ENCODE assay signal across 9 cellular contexts in genomic region chr20:43916073-43916874, GRCh38. TPM values are rescaled to one million over a fixed set of nuclear protein-coding genes. Genes with fewer than 3 reads are reported as not detected.
DNase-seq lines count a peak whose midpoint lies in the region; ATAC-seq and TF ChIP-seq lines count a peak whose summit lies in the region.
"Had no signal": no experiment of that assay in that cellular context is flagged by ENCODE, and none has a peak within 500 bp of the region (broad histone marks: within the 10 kb centered on the region; RNA-seq: fewer than 3 reads in every experiment).

No MANE protein-coding gene starts in this region.

- 24% methylated on average over 15 of the region's 50 CpGs for WGBS in right lobe of liver (ENCODE audit: insufficient coverage, low coverage, low lambda C conversion rate, missing lambda C conversion rate)
- 2% methylated on average over 48 to 50 of the region's 50 CpGs for WGBS in aorta, 2 donors

- DNase-seq in Right ventricle myocardium superior (no peak), Right ventricle myocardium inferior (ENCODE audit: missing footprints) (no peak), brain microvascular endothelial cell (no peak), right lobe of liver (no peak), aorta (peak; percentile 60 to 84), occipital lobe (lab: John Stamatoyannopoulos, UW) (no peak)
- DNase-seq: NCI-H446 had no signal

- intact Hi-C loops in Right ventricle myocardium superior (cut with DNase I) (no loop called here), Right ventricle myocardium inferior (cut with DNase I) (no loop called here), right lobe of liver (cut with DNase I) (no loop called here), aorta (cut with DNase I) (loop anchor here in 1 of 2 donors (5.0 kb wide), 2 partner anchors 101 to 166 kb away; no protein-coding TSS in a partner anchor)

- TF ChIP-seq CTCF in brain microvascular endothelial cell (IDR thresholded peaks at IDR 0.05; ENCODE audit: low read depth, low read length, missing control alignments) (no peak), right lobe of liver (IDR thresholded peaks at IDR 0.05) (no peak)

- peak overlapping the region; percentile 72 for H3K4me3 ChIP-seq in brain microvascular endothelial cell (ENCODE audit: low read depth, low read length)
- H3K4me3 ChIP-seq in right lobe of liver, result peak overlapping the region; percentile 31 to 49 (median 44)
- peak overlapping the region; percentile 2 to 83 for H3K4me3 ChIP-seq in aorta (ENCODE audit: low read length in 2 of 2)

- TF ChIP-seq POLR2A in right lobe of liver (IDR thresholded peaks at IDR 0.05), result no peak

- peaks cover 0 to 3% (median 0%) of the 10 kb centered on the region in 4 donors for H3K9me3 ChIP-seq in right lobe of liver
- H3K9me3 ChIP-seq in aorta (ENCODE audit: control insufficient read depth, low read length), result no peaks in the 10 kb centered on the region

- H3K27ac ChIP-seq in brain microvascular endothelial cell, result no peak overlapping the region
- peak overlapping the region in 2 of 3 donors; percentile 24 to 60 for H3K27ac ChIP-seq in right lobe of liver
- no peak overlapping the region for H3K27ac ChIP-seq in aorta (ENCODE audit: low read depth in 1 of 2, low read length in 2 of 2)

- ATAC-seq in Right ventricle myocardium superior (ENCODE audit: poor library complexity), result peak; percentile 46
- no peak for ATAC-seq in Right ventricle myocardium inferior
- peak; percentile 11 to 20 (median 14) for ATAC-seq in right lobe of liver
- peak; percentile 55 for ATAC-seq in aorta (ENCODE audit: low FRiP score)
- no peak for ATAC-seq in GM18909 (IDR thresholded peaks at IDR 0.05; ENCODE audit: poor library complexity, unreplicated experiment)
- ATAC-seq in HG03520 (IDR thresholded peaks at IDR 0.05; ENCODE audit: unreplicated experiment), result no peak

- H3K36me3 ChIP-seq in brain microvascular endothelial cell (replicated peaks), result no peaks in the 10 kb centered on the region
- no peaks in the 10 kb centered on the region for H3K36me3 ChIP-seq in right lobe of liver
- no peaks in the 10 kb centered on the region for H3K36me3 ChIP-seq in aorta (ENCODE audit: control insufficient read depth in 1 of 2, insufficient read depth in 2 of 2, low read length in 1 of 2)

- no peaks in the 10 kb centered on the region for H3K27me3 ChIP-seq in brain microvascular endothelial cell (replicated peaks)
- H3K27me3 ChIP-seq in right lobe of liver, result peaks cover 0 to 10% of the 10 kb centered on the region in 2 donors
- H3K27me3 ChIP-seq in aorta (ENCODE audit: control insufficient read depth in 1 of 2, insufficient read depth in 2 of 2, low read length in 1 of 2), result no peaks in the 10 kb centered on the region

- H3K4me1 ChIP-seq in right lobe of liver, result no peaks in the 10 kb centered on the region
- H3K4me1 ChIP-seq in aorta (ENCODE audit: control insufficient read depth in 1 of 2, insufficient read depth in 2 of 2, low read length in 2 of 2), result no peaks in the 10 kb centered on the region

- in situ Hi-C loops in brain microvascular endothelial cell (cut with HindIII; ENCODE audit: low pct_ligation_motif_present, low sequenced_read_pairs), result no loop called here

RNA-seq across cellular contexts. Expression of gene TOX2, which starts 1.6 kb away (rescaled TPM):
- total RNA-seq in Right ventricle myocardium superior (0.46 TPM), Right ventricle myocardium inferior (1.1 TPM), right lobe of liver (1 to 10 TPM; 1.5 to 5.0 (median 2.2) TPM), aorta (10 to 100 TPM; 11.9 to 17.2 TPM), occipital lobe (0.31 TPM)
- 1 to 10 TPM; 1.1 to 6.8 TPM for polyA plus RNA-seq in aorta

Comparison
In these comparisons a context has a peak if more than half of its experiments do, and no peak if none do; other contexts are left out.
1. ATAC-seq: peak in Right ventricle myocardium superior (single experiment), right lobe of liver (4 of 4) and aorta (single experiment); none in Right ventricle myocardium inferior (single experiment), GM18909 (single experiment) and HG03520 (single experiment).
2. DNase-seq: peak in aorta (2 of 2); none in Right ventricle myocardium superior (single experiment), Right ventricle myocardium inferior (single experiment), brain microvascular endothelial cell (single experiment), right lobe of liver (0 of 3) and occipital lobe (single experiment).
3. H3K27ac ChIP-seq: peak in right lobe of liver (2 of 3); none in brain microvascular endothelial cell (single experiment) and aorta (0 of 2).
4. Peak in every context shown above with its lines, with median percentiles within 50 percentile points of each other: H3K4me3 ChIP-seq.